In genomic region chr3:10594915-10595314, GRCh38 we compare ENCODE assay signal across 9 cellular contexts.
DNase-seq lines count a peak whose midpoint lies in the region; ATAC-seq and TF ChIP-seq lines count a peak whose summit lies in the region.
"Had no signal": no experiment of that assay in that cellular context is flagged by ENCODE, and none has a peak within 500 bp of the region (broad histone marks: within the 10 kb centered on the region; RNA-seq: fewer than 3 reads in every experiment).

No MANE protein-coding gene starts in this region.

- no peaks in the 10 kb centered on the region for H3K4me1 ChIP-seq in naive thymus-derived CD4-positive, alpha-beta T cell (ENCODE audit: control insufficient read depth in 2 of 2, insufficient read depth in 2 of 2, low read length in 2 of 2)
- H3K4me1 ChIP-seq: BLaER1 had no signal

- no peaks in the 10 kb centered on the region for H3K27me3 ChIP-seq in naive thymus-derived CD4-positive, alpha-beta T cell (ENCODE audit: control insufficient read depth in 2 of 2, insufficient read depth in 2 of 2, low read length in 2 of 2)
- H3K27me3 ChIP-seq: BLaER1 had no signal

- H3K9me3 ChIP-seq in SK-N-MC (ENCODE audit: low read depth, low read length), result no peaks in the 10 kb centered on the region
- no peaks in the 10 kb centered on the region for H3K9me3 ChIP-seq in naive thymus-derived CD4-positive, alpha-beta T cell (ENCODE audit: control insufficient read depth in 2 of 3, low read length in 3 of 3)
- H3K9me3 ChIP-seq: BLaER1 had no signal

- no peak overlapping the region for H3K27ac ChIP-seq in SK-N-MC
- no peak overlapping the region for H3K27ac ChIP-seq in naive thymus-derived CD4-positive, alpha-beta T cell (ENCODE audit: low read depth, low read length)
- H3K27ac ChIP-seq: BLaER1 had no signal

- H3K4me3 Mint-ChIP-seq in naive thymus-derived CD4-positive, alpha-beta T cell, result no peak overlapping the region
- H3K4me3 Mint-ChIP-seq in glutamatergic neuron (ENCODE audit: unreplicated experiment), result no peak overlapping the region

- H3K27me3 Mint-ChIP-seq in naive thymus-derived CD4-positive, alpha-beta T cell, result peaks cover 20 to 41% (median 39%) of the 10 kb centered on the region in 5 donors
- peaks cover 14% of the 10 kb centered on the region for H3K27me3 Mint-ChIP-seq in glutamatergic neuron (ENCODE audit: unreplicated experiment)

- H3K4me3 ChIP-seq in SK-N-MC (no peak overlapping the region), choroid plexus epithelial cell (ENCODE audit: low read depth, low read length) (no peak overlapping the region)
- no peak overlapping the region for H3K4me3 ChIP-seq in naive thymus-derived CD4-positive, alpha-beta T cell (ENCODE audit: low read length)
- H3K4me3 ChIP-seq: BLaER1 had no signal

- H3K36me3 ChIP-seq in SK-N-MC (ENCODE audit: insufficient read depth, low read length), result no peaks in the 10 kb centered on the region
- H3K36me3 ChIP-seq in naive thymus-derived CD4-positive, alpha-beta T cell (ENCODE audit: control insufficient read depth in 2 of 3, insufficient read depth in 3 of 3, low read length in 3 of 3), result no peaks in the 10 kb centered on the region
- H3K36me3 ChIP-seq: BLaER1 had no signal

- CTCF ChIA-PET in naive thymus-derived CD4-positive, alpha-beta T cell (lab: Charles Lee), result no interaction called here

- POLR2A ChIA-PET in naive thymus-derived CD4-positive, alpha-beta T cell (lab: Charles Lee), result no interaction called here

- peak; percentile 71 for DNase-seq in activated effector memory CD4-positive, alpha-beta T cell treated with anti-CD3 and anti-CD28 coated beads, Interleukin-2, amount 50 U/mL, for 16 hours
- no peak for DNase-seq in activated effector memory CD4-positive, alpha-beta T cell treated with Interleukin-2 at 50 U/mL for 16 hours
- peak; percentile 2 for DNase-seq in SK-N-MC (ENCODE audit: low read depth, low spot score)
- DNase-seq in choroid plexus epithelial cell (ENCODE audit: low read depth), result peak; percentile 71
- DNase-seq in naive thymus-derived CD4-positive, alpha-beta T cell, result peak in 8 of 9 donors; percentile 7 to 59 (median 38)
- no peak for DNase-seq in glutamatergic neuron

- TF ChIP-seq CTCF in choroid plexus epithelial cell (conservative IDR thresholded peaks at IDR 0.05; ENCODE audit: low read depth, low read length), result no peak
- TF ChIP-seq CTCF in glutamatergic neuron (IDR thresholded peaks at IDR 0.05; ENCODE audit: partially characterized antibody, unreplicated experiment), result no peak

- H3K27ac Mint-ChIP-seq in naive thymus-derived CD4-positive, alpha-beta T cell, result peak overlapping the region in 1 of 9 donors; percentile 4
- no peak overlapping the region for H3K27ac Mint-ChIP-seq in glutamatergic neuron (ENCODE audit: unreplicated experiment)

- H3K4me1 Mint-ChIP-seq in naive thymus-derived CD4-positive, alpha-beta T cell, result no peaks in the 10 kb centered on the region
- H3K4me1 Mint-ChIP-seq in glutamatergic neuron (ENCODE audit: low read depth, unreplicated experiment), result peaks cover 8% of the 10 kb centered on the region

- ATAC-seq in naive thymus-derived CD4-positive, alpha-beta T cell, result peak; percentile 73
- ATAC-seq in GM21528 (IDR thresholded peaks at IDR 0.05; ENCODE audit: low FRiP score, unreplicated experiment) (no peak), HG02763 (IDR thresholded peaks at IDR 0.05; ENCODE audit: unreplicated experiment) (no peak)

- H3K36me3 Mint-ChIP-seq in naive thymus-derived CD4-positive, alpha-beta T cell, result no peaks in the 10 kb centered on the region
- H3K36me3 Mint-ChIP-seq in glutamatergic neuron (ENCODE audit: unreplicated experiment), result peaks cover 8% of the 10 kb centered on the region

- H3K9ac ChIP-seq in SK-N-MC (ENCODE audit: insufficient read length), result no peak overlapping the region
- H3K9ac ChIP-seq: BLaER1 had no signal

- peaks cover 0 to 7% (median 0%) of the 10 kb centered on the region in 11 donors for H3K9me3 Mint-ChIP-seq in naive thymus-derived CD4-positive, alpha-beta T cell
- H3K9me3 Mint-ChIP-seq in glutamatergic neuron (ENCODE audit: unreplicated experiment), result peaks cover 6% of the 10 kb centered on the region

- intact Hi-C loops in naive thymus-derived CD4-positive, alpha-beta T cell (cut with micrococcal nuclease), result no loop called here

Comparison
In these comparisons a context has a peak if more than half of its experiments do, and no peak if none do; other contexts are left out.
1. DNase-seq: peak in activated effector memory CD4-positive, alpha-beta T cell treated with anti-CD3 and anti-CD28 coated beads, Interleukin-2, amount 50 U/mL, for 16 hours (single experiment), SK-N-MC (single experiment), choroid plexus epithelial cell (single experiment) and naive thymus-derived CD4-positive, alpha-beta T cell (8 of 9); none in activated effector memory CD4-positive, alpha-beta T cell treated with Interleukin-2 at 50 U/mL for 16 hours (single experiment) and glutamatergic neuron (single experiment).